In genomic region chr4:76484654-76485053, GRCh38 we compare ENCODE assay signal across 20 cellular contexts.
"Had no signal": no experiment of that assay in that cellular context is flagged by ENCODE, and none has a peak within 500 bp of the region (broad histone marks: within the 10 kb centered on the region; RNA-seq: fewer than 3 reads in every experiment).

No MANE protein-coding gene starts in this region.

- H3K27me3 ChIP-seq: brain microvascular endothelial cell, right atrium auricular region, tibial artery had no signal

- H3K9me3 ChIP-seq: mucosa of descending colon, prostate gland, tibial artery had no signal

- FAIRE-seq: endothelial cell of umbilical vein, TTC549 had no signal

- H3K27me3 Mint-ChIP-seq: dendritic cell treated with granulocyte-macrophage colony-stimulating factor and Interleukin-4, amounts not matched to agents 40 ng/mL and 50 ng/mL, for 4 days had no signal

- H3K4me1 Mint-ChIP-seq: activated naive CD4-positive, alpha-beta T cell treated with anti-CD3 and anti-CD28 coated beads, Interleukin-2, amount 50 U/mL, for 24 hours had no signal

- H3K4me3 ChIP-seq: left ventricle myocardium inferior, mucosa of descending colon, prostate gland, right atrium auricular region, tibial artery had no signal

- H3K4me3 Mint-ChIP-seq: activated naive CD4-positive, alpha-beta T cell treated with anti-CD3 and anti-CD28 coated beads, Interleukin-2, amount 50 U/mL, for 24 hours; dendritic cell treated with granulocyte-macrophage colony-stimulating factor and Interleukin-4, amounts not matched to agents 40 ng/mL and 50 ng/mL, for 4 days; stimulated activated naive CD8-positive, alpha-beta T cell treated with anti-CD3 and anti-CD28 coated beads, Interleukin-15, Interleukin-2, amounts not matched to agents 100 ng/mL and 50 ng/mL, for 24 hours had no signal

- DNase-seq: activated gamma-delta T cell treated with Interleukin-2 at 50 U/mL for 16 hours; activated T-cell treated with anti-CD3 and anti-CD28 coated beads, Interleukin-2, amount 50 U/mL, for 1 hour; aorta; brain microvascular endothelial cell; caudate nucleus; effector memory CD4-positive, alpha-beta T cell; foreskin melanocyte; left ventricle myocardium inferior; mucosa of descending colon; stimulated activated CD4-positive, alpha-beta T cell treated with anti-CD3 and anti-CD28 coated beads, Interleukin-4, amount 100 ng/mL, for 4 hours; T-helper 1 cell; tibial artery; WERI-Rb-1 had no signal

- H3K27ac ChIP-seq: brain microvascular endothelial cell, left ventricle myocardium inferior, prostate gland, right atrium auricular region, tibial artery, WERI-Rb-1 had no signal

- H3K4me1 ChIP-seq: prostate gland had no signal

- H3K36me3 ChIP-seq: brain microvascular endothelial cell, left ventricle myocardium inferior, prostate gland, right atrium auricular region, tibial artery, WERI-Rb-1 had no signal

- H3K27ac Mint-ChIP-seq: activated naive CD4-positive, alpha-beta T cell treated with anti-CD3 and anti-CD28 coated beads, Interleukin-2, amount 50 U/mL, for 24 hours; dendritic cell treated with granulocyte-macrophage colony-stimulating factor and Interleukin-4, amounts not matched to agents 40 ng/mL and 50 ng/mL, for 4 days; stimulated activated naive CD8-positive, alpha-beta T cell treated with anti-CD3 and anti-CD28 coated beads, Interleukin-15, Interleukin-2, amounts not matched to agents 100 ng/mL and 50 ng/mL, for 24 hours had no signal

- H3K36me3 Mint-ChIP-seq: activated naive CD4-positive, alpha-beta T cell treated with anti-CD3 and anti-CD28 coated beads, Interleukin-2, amount 50 U/mL, for 24 hours had no signal
